ENCODE assay signal across 18 cellular contexts in genomic region chr20:58044286-58044685, GRCh38.
"Had no signal": no experiment of that assay in that cellular context is flagged by ENCODE, and none has a peak within 500 bp of the region (broad histone marks: within the 10 kb centered on the region; RNA-seq: fewer than 3 reads in every experiment).

No MANE protein-coding gene starts in this region.

- H3K9me3 Mint-ChIP-seq: effector memory CD8-positive, alpha-beta T cell; natural killer cell; neural crest cell had no signal

- H3K36me3 ChIP-seq: esophagus muscularis mucosa, gastrocnemius medialis, ovary, stomach, thoracic aorta, transverse colon had no signal

- ATAC-seq: effector memory CD8-positive, alpha-beta T cell; gastrocnemius medialis; left colon; left ventricle myocardium superior; natural killer cell had no signal

- H3K4me3 ChIP-seq: esophagus muscularis mucosa, gastrocnemius medialis, ovary, stomach, thoracic aorta, transverse colon had no signal

- DNase-seq: effector memory CD8-positive, alpha-beta T cell; gastrocnemius medialis; left colon; left ventricle myocardium superior; mesendoderm; natural killer cell; ovary; right cardiac atrium; small intestine; stimulated activated CD4-positive, alpha-beta T cell treated with anti-CD3 and anti-CD28 coated beads, Interleukin-12 subunit alpha, Interleukin-12 subunit beta, amount 100 ng/mL, for 4 hours; stimulated activated naive CD4-positive, alpha-beta T cell; stomach; substantia nigra; transverse colon had no signal

- H3K27me3 ChIP-seq: gastrocnemius medialis, ovary, transverse colon had no signal

- H3K27ac ChIP-seq: epithelial cell of prostate, esophagus muscularis mucosa, gastrocnemius medialis, ovary, stomach, thoracic aorta, transverse colon had no signal

- H3K4me1 ChIP-seq: gastrocnemius medialis, stomach, transverse colon had no signal

- H3K27ac Mint-ChIP-seq: effector memory CD8-positive, alpha-beta T cell; natural killer cell had no signal

- H3K36me3 Mint-ChIP-seq: natural killer cell had no signal

- H3K4me1 Mint-ChIP-seq: natural killer cell had no signal

- H3K9me3 ChIP-seq: esophagus muscularis mucosa, gastrocnemius medialis, ovary, stomach, thoracic aorta, transverse colon had no signal

- H3K4me3 Mint-ChIP-seq: effector memory CD8-positive, alpha-beta T cell; natural killer cell; neural crest cell had no signal
